11 cellular contexts compared by ENCODE assay signal in the genomic region with DNA sequence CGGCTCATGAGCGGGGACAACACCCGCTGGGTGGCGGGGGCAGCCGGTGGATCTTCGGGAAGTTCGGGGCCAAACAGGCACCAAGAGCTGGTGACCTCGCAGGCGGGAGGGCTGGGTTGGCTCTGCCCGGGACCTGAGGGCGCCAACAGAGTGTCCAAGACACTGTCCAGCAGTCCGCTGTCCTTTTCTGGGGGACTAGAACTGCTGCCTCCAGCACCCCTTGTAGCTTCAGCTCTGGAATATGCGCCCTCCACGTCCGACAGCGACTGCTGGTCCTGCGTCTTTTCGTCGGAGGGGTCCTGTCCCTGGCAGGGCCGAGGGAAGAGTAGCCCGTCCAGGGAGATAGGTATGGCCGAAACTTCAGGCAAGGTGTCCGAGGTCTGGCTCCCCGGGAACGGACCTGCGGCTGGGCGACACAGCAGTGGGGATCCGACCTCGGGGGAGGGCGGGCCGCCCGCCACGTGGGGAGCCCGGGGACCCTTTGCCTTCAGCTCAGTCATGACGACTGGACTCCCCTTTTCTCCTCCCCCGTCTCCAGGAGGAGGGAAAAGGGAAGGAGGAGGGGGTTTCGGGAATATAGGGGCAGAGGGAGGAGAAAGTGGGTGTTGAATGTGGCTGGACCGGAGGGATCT. TPM values are rescaled to one million over a fixed set of nuclear protein-coding genes. Genes with fewer than 3 reads are reported as not detected.
A peak's percentile ranks its signal among the peaks of the same experiment; 100 is the strongest.
DNase-seq lines count a peak whose midpoint lies in the region; ATAC-seq, FAIRE-seq and TF ChIP-seq lines count a peak whose summit lies in the region.
"Had no signal": no experiment of that assay in that cellular context is flagged by ENCODE, and none has a peak within 500 bp of the region (broad histone marks: within the 10 kb centered on the region; RNA-seq: fewer than 3 reads in every experiment).

No MANE protein-coding gene starts in this region.

- no peak for TF ChIP-seq EP300 in tibial nerve (IDR thresholded peaks at IDR 0.05)

- H3K36me3 ChIP-seq in mucosa of rectum (ENCODE audit: control insufficient read depth in 2 of 2, insufficient read depth in 2 of 2, low read length in 2 of 2) = no peaks in the 10 kb centered on the region
- H3K36me3 ChIP-seq in tibial nerve = no peaks in the 10 kb centered on the region

- H3K4me3 ChIP-seq in fibroblast of mammary gland (ENCODE audit: control insufficient read depth, low read depth, low read length) (peak overlapping the region; percentile 38), mucosa of rectum (ENCODE audit: low read length in 2 of 2) (peak overlapping the region; percentile 51 to 69), tibial nerve (peak overlapping the region; percentile 41 to 64 (median 54))

- TF ChIP-seq CTCF in fibroblast of mammary gland (conservative IDR thresholded peaks at IDR 0.05; ENCODE audit: control insufficient read depth, insufficient read depth, low read depth, low read length) = no peak
- TF ChIP-seq CTCF in tibial nerve (IDR thresholded peaks at IDR 0.05) = no peak

- FAIRE-seq in GM19239 (lab: Jason Lieb, UNC) = no peak

- H3K27me3 ChIP-seq in mucosa of rectum (ENCODE audit: control insufficient read depth in 2 of 2, insufficient read depth in 2 of 2, low read length in 2 of 2) (peaks cover 16 to 38% of the 10 kb centered on the region in 2 donors), tibial nerve (peaks cover 0 to 54% of the 10 kb centered on the region in 2 donors)

- H3K9me3 ChIP-seq in mucosa of rectum (ENCODE audit: control insufficient read depth in 2 of 2, low read length in 2 of 2) = no peaks in the 10 kb centered on the region
- no peaks in the 10 kb centered on the region for H3K9me3 ChIP-seq in tibial nerve

- peak; percentile 20 for DNase-seq in DMS 273 (lab: John Stamatoyannopoulos, UW; ENCODE audit: unreplicated experiment)
- no peak for DNase-seq in DMS 273 treated with DMSO at 0.1 percent for 48 hours (lab: John Stamatoyannopoulos, UW)
- no peak for DNase-seq in fibroblast of mammary gland (ENCODE audit: low read depth)
- no peak for DNase-seq in tibial nerve (ENCODE audit: low spot score in 2 of 2)
- no peak for DNase-seq in effector CD8-positive, alpha-beta T cell (lab: John Stamatoyannopoulos, UW)
- DNase-seq in GM19239 (ENCODE audit: insufficient read length, low spot score) = no peak
- DNase-seq: NCI-H526 treated with DMSO at 0.1 percent for 48 hours had no signal

- TF ChIP-seq POLR2A in tibial nerve (IDR thresholded peaks at IDR 0.05) = no peak

- 2 to 3% methylated on average over 27 to 37 of the region's 38 CpGs for WGBS in tibial nerve, 2 donors

- ATAC-seq in HG03354 (IDR thresholded peaks at IDR 0.05; ENCODE audit: poor library complexity, severe bottlenecking, unreplicated experiment) = no peak
- ATAC-seq: HCT116 had no signal

- no peak overlapping the region for H3K27ac ChIP-seq in mucosa of rectum (ENCODE audit: low read depth in 2 of 2, low read length in 2 of 2)
- H3K27ac ChIP-seq in tibial nerve = peak overlapping the region in 3 of 4 donors; percentile 54 to 71 (median 66)
- H3K27ac ChIP-seq: 22Rv1 had no signal

- peak overlapping the region in 1 of 2 donors; percentile 9 for H3K9ac ChIP-seq in mucosa of rectum (ENCODE audit: low read depth in 1 of 2, low read length in 2 of 2)

- H3K4me1 ChIP-seq in mucosa of rectum (ENCODE audit: control insufficient read depth in 2 of 2, insufficient read depth in 2 of 2, low read length in 2 of 2) (no peaks in the 10 kb centered on the region), tibial nerve (peaks cover 0 to 34% (median 2%) of the 10 kb centered on the region in 4 donors)

RNA-seq across cellular contexts. Expression of gene PGR, which starts 0.9 kb away (rescaled TPM):
- total RNA-seq in tibial nerve = 1 to 10 TPM; 2.0 to 4.8 (median 2.1) TPM

Comparison
In these comparisons a context has a peak if more than half of its experiments do, and no peak if none do; other contexts are left out.
1. H3K27ac ChIP-seq: peak in tibial nerve (3 of 4); none in mucosa of rectum (0 of 2).
2. Peak in every context shown above with its lines, with median percentiles within 50 percentile points of each other: H3K4me3 ChIP-seq.